8 cellular contexts compared by ENCODE assay signal in the genomic region with DNA sequence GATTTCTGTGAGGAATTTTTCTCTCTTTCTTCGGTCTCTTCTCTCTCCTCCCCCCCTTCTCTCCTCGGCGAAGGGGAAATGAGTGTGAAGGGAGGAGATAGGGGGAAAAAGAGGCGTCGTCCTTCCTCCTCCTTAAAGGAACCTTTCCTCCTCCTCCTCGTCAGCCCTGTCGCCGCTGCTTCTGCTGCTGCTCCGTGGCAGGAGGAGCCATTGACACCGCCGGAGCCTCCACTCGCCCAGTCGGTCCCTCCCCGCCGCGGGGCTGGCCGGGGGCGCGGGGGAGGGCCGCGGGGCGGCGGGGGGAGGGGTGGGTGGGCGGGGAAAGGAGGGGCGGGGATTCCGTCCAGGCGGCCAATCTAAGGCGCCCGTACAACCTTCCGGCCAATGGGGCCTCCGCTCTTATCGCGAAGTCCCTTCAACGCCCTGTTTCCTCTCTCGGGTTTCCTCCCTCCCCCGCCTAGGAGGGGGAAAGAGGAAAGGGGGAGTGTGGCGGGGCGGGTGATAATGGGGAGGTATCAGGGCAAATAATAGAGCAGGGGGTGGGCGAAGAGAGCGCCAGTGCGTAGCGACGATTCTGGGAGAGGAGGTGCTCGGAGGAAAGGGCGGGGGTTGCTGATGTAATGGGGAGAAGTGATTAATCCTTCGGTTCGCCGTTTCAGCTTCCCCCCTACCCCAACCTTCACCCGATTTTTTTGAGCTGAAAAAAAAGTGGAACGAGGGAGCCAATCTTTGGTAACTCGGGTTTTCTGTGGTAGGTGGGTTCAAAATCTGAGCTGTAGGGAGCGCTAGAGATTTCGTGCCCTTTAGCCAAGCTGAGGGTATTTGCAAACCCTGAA. TPM values are rescaled to one million over a fixed set of nuclear protein-coding genes. Genes with fewer than 3 reads are reported as not detected.
A peak's percentile ranks its signal among the peaks of the same experiment; 100 is the strongest.
DNase-seq lines count a peak whose midpoint lies in the region; ATAC-seq and TF ChIP-seq lines count a peak whose summit lies in the region.

A gene (minus strand): TSS at position 238 of the 836 bp plus-strand sequence. CDS start 778 bp downstream, outside the sequence.

- H3K27me3 ChIP-seq in breast epithelium (no peaks in the 10 kb centered on the region), iPS-20b (ENCODE audit: insufficient read depth, low read length) (no peaks in the 10 kb centered on the region)

- intact Hi-C loops in breast epithelium (cut with DNase I; ENCODE audit: low total_unique reads) = no loop called here

- TF ChIP-seq POLR2A in breast epithelium (IDR thresholded peaks at IDR 0.05) = peak; percentile 18

- H3K4me1 ChIP-seq in breast epithelium = peaks cover 0 to 5% of the 10 kb centered on the region in 2 donors
- peaks cover 5% of the 10 kb centered on the region; the same call in 1 of the 2 replicates for H3K4me1 ChIP-seq in iPS-20b (ENCODE audit: insufficient read depth, low read length)

- H3K27ac ChIP-seq in VCaP (peak within 1 kb of the TSS; percentile 98), breast epithelium (peak within 1 kb of the TSS; percentile 96 to 100), iPS-20b (ENCODE audit: low read length) (peak within 1 kb of the TSS; percentile 89), skin epidermis (peak within 1 kb of the TSS; percentile 85 to 100 (median 99))

- DNase-seq in AG08395 (ENCODE audit: low spot score) (peak; percentile 95), NCI-H2196 treated with DMSO at 0.1 percent for 48 hours (lab: John Stamatoyannopoulos, UW; ENCODE audit: unreplicated experiment) (peak; percentile 94), breast epithelium (ENCODE audit: low spot score in 2 of 2) (peak; percentile 83 to 95)

- ATAC-seq in GM18873 (IDR thresholded peaks at IDR 0.05; ENCODE audit: low FRiP score, unreplicated experiment) (peak; percentile 91), HG03139 (IDR thresholded peaks at IDR 0.05; ENCODE audit: unreplicated experiment) (peak; percentile 90)

- H3K36me3 ChIP-seq in breast epithelium (no peaks in the 10 kb centered on the region), iPS-20b (ENCODE audit: insufficient read depth, low read depth, low read length) (no peaks in the 10 kb centered on the region)

- TF ChIP-seq CTCF in VCaP (conservative IDR thresholded peaks at IDR 0.05) = peak; percentile 76
- peak; percentile 42 to 78 (median 66) for TF ChIP-seq CTCF in breast epithelium (IDR thresholded peaks at IDR 0.05)

- no peaks in the 10 kb centered on the region for H3K9me3 ChIP-seq in breast epithelium
- H3K9me3 ChIP-seq in iPS-20b (ENCODE audit: insufficient read depth, low read depth, low read length) = no peaks in the 10 kb centered on the region

- peak within 1 kb of the TSS; percentile 70 to 90 (median 81) for H3K4me3 ChIP-seq in breast epithelium
- peak within 1 kb of the TSS; percentile 89 for H3K4me3 ChIP-seq in iPS-20b (ENCODE audit: low read length)
- H3K4me3 ChIP-seq in skin epidermis = peak within 1 kb of the TSS; percentile 58 to 92 (median 87)

- peak within 1 kb of the TSS; percentile 92 for H3K9ac ChIP-seq in iPS-20b (ENCODE audit: low read depth, low read length)

RNA-seq across cellular contexts. Expression of the gene that starts here (rescaled TPM):
- total RNA-seq in breast epithelium = 10 to 100 TPM; 59.3 to 71.7 (median 63.8) TPM

Comparison
In these comparisons a context has a peak if more than half of its experiments do, and no peak if none do; other contexts are left out.
1. Peak in every context shown above with its lines: DNase-seq, ATAC-seq, H3K4me3 ChIP-seq and H3K27ac ChIP-seq.